ENCODE assay signal across 9 cellular contexts in the genomic region with DNA sequence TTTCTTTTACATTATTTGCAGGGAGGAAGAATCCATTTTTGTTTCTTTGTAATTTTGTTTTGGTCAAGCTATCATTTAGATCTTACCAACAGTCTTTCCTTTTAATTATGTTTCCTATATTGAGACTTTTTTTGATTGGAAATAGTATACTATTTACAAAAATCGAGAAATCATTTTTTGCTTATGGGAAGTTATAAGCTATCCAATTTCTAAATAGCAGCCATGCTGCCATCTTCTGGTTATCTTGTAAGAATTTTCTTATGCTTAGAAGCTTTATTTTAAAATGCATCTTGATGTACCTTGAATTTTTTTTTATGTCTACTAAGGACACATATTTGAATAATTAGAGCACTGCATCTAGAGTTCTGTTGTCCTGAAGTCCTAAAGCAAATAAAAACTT.
DNase-seq lines count a peak whose midpoint lies in the region; ATAC-seq and TF ChIP-seq lines count a peak whose summit lies in the region.
"Had no signal": no experiment of that assay in that cellular context is flagged by ENCODE, and none has a peak within 500 bp of the region (broad histone marks: within the 10 kb centered on the region; RNA-seq: fewer than 3 reads in every experiment).

No MANE protein-coding gene starts in this region.

- CTCF ChIA-PET in activated CD8-positive, alpha-beta T cell treated with anti-CD3 and anti-CD28 coated beads, Interleukin-2, amount 10 ng/mL, durations not matched to agents 7 days and 5 days (lab: Charles Lee), result interaction anchor here (1.4 kb wide), 2 partner anchors 9 to 184 kb away, joined by 5 read pairs; no protein-coding TSS in a partner anchor
- CTCF ChIA-PET in Caco-2 (lab: Charles Lee), result interaction anchor here (1.1 kb wide), 1 partner anchor 151 kb away, joined by 11 read pairs; no protein-coding TSS in a partner anchor

- H3K36me3 ChIP-seq in RWPE2 (ENCODE audit: low read depth) (no peaks in the 10 kb centered on the region), Caco-2 (ENCODE audit: control insufficient read depth, insufficient read depth, low read length) (no peaks in the 10 kb centered on the region)

- no peaks in the 10 kb centered on the region for H3K4me1 Mint-ChIP-seq in HFFc6 (ENCODE audit: low read depth)
- no peaks in the 10 kb centered on the region for H3K4me1 Mint-ChIP-seq in activated CD8-positive, alpha-beta T cell treated with anti-CD3 and anti-CD28 coated beads, Interleukin-2, amount 10 ng/mL, durations not matched to agents 7 days and 5 days (ENCODE audit: low read depth)
- H3K4me1 Mint-ChIP-seq in Caco-2 (ENCODE audit: low read depth, unreplicated experiment), result no peaks in the 10 kb centered on the region
- H3K4me1 Mint-ChIP-seq: CD8-positive, alpha-beta memory T cell had no signal

- H3K36me3 Mint-ChIP-seq in HFFc6 (ENCODE audit: low read depth), result no peaks in the 10 kb centered on the region
- H3K36me3 Mint-ChIP-seq in activated CD8-positive, alpha-beta T cell treated with anti-CD3 and anti-CD28 coated beads, Interleukin-2, amount 10 ng/mL, durations not matched to agents 7 days and 5 days (ENCODE audit: low read depth), result no peaks in the 10 kb centered on the region
- no peaks in the 10 kb centered on the region for H3K36me3 Mint-ChIP-seq in Caco-2 (ENCODE audit: insufficient read depth, unreplicated experiment)
- H3K36me3 Mint-ChIP-seq: CD8-positive, alpha-beta memory T cell had no signal

- no peaks in the 10 kb centered on the region for H3K27me3 Mint-ChIP-seq in HFFc6 (ENCODE audit: insufficient read depth)
- no peaks in the 10 kb centered on the region for H3K27me3 Mint-ChIP-seq in activated CD8-positive, alpha-beta T cell treated with anti-CD3 and anti-CD28 coated beads, Interleukin-2, amount 10 ng/mL, durations not matched to agents 7 days and 5 days (ENCODE audit: low read depth)
- H3K27me3 Mint-ChIP-seq in Caco-2 (ENCODE audit: insufficient read depth, unreplicated experiment), result no peaks in the 10 kb centered on the region
- H3K27me3 Mint-ChIP-seq: CD8-positive, alpha-beta memory T cell had no signal

- no peak for DNase-seq in HFFc6
- no peak for DNase-seq in RWPE2 (ENCODE audit: low spot score)
- peak; percentile 8 for DNase-seq in fibroblast of the aortic adventitia (ENCODE audit: low read depth)
- DNase-seq in activated CD8-positive, alpha-beta T cell treated with anti-CD3 and anti-CD28 coated beads, Interleukin-2, amount 10 ng/mL, durations not matched to agents 7 days and 5 days, result no peak
- DNase-seq in Caco-2, result no peak
- DNase-seq in stimulated activated CD4-positive, alpha-beta T cell treated with anti-CD3 and anti-CD28 coated beads, Interleukin-4, amount 100 ng/mL, for 1 hour, result no peak
- DNase-seq: CD8-positive, alpha-beta memory T cell had no signal

- no peak overlapping the region for H3K27ac ChIP-seq in 22Rv1
- H3K27ac ChIP-seq in RWPE2 (ENCODE audit: poor library complexity, severe bottlenecking), result no peak overlapping the region

- H3K9me3 Mint-ChIP-seq in HFFc6 (peaks cover 11% of the 10 kb centered on the region), Caco-2 (ENCODE audit: unreplicated experiment) (no peaks in the 10 kb centered on the region)
- no peaks in the 10 kb centered on the region for H3K9me3 Mint-ChIP-seq in activated CD8-positive, alpha-beta T cell treated with anti-CD3 and anti-CD28 coated beads, Interleukin-2, amount 10 ng/mL, durations not matched to agents 7 days and 5 days (ENCODE audit: insufficient read depth)

- intact Hi-C loops in Caco-2 (cut with micrococcal nuclease; ENCODE audit: unreplicated experiment), result loop anchor here (5.0 kb wide), 1 partner anchor 151 kb away; no protein-coding TSS in a partner anchor

- TF ChIP-seq CTCF in 22Rv1 (IDR thresholded peaks at IDR 0.05) (peak; percentile 66), HFFc6 (IDR thresholded peaks at IDR 0.05) (peak; percentile 26; the same call in 1 of the 2 replicates), RWPE2 (IDR thresholded peaks at IDR 0.05; ENCODE audit: poor library complexity, severe bottlenecking) (peak; percentile 44), fibroblast of the aortic adventitia (IDR thresholded peaks at IDR 0.05; ENCODE audit: insufficient read depth, low read length) (no peak), Caco-2 (IDR thresholded peaks at IDR 0.05; ENCODE audit: insufficient read depth in 1 of 2, low read depth in 1 of 2, low read length in 1 of 2, severe bottlenecking in 1 of 2, unreplicated experiment in 1 of 2) (no peak)

- H3K4me3 ChIP-seq in RWPE2 (ENCODE audit: severe bottlenecking) (no peak overlapping the region), fibroblast of the aortic adventitia (ENCODE audit: low read depth, low read length) (no peak overlapping the region), Caco-2 (ENCODE audit: low read depth, low read length) (no peak overlapping the region)

- no peak overlapping the region for H3K4me3 Mint-ChIP-seq in HFFc6
- H3K4me3 Mint-ChIP-seq in activated CD8-positive, alpha-beta T cell treated with anti-CD3 and anti-CD28 coated beads, Interleukin-2, amount 10 ng/mL, durations not matched to agents 7 days and 5 days, result no peak overlapping the region
- no peak overlapping the region for H3K4me3 Mint-ChIP-seq in Caco-2 (ENCODE audit: unreplicated experiment)
- H3K4me3 Mint-ChIP-seq: CD8-positive, alpha-beta memory T cell had no signal

- H3K4me1 ChIP-seq in RWPE2 (ENCODE audit: insufficient read depth, poor library complexity, severe bottlenecking) (no peaks in the 10 kb centered on the region), Caco-2 (no peaks in the 10 kb centered on the region)

- no peak overlapping the region for H3K27ac Mint-ChIP-seq in HFFc6
- no peak overlapping the region for H3K27ac Mint-ChIP-seq in activated CD8-positive, alpha-beta T cell treated with anti-CD3 and anti-CD28 coated beads, Interleukin-2, amount 10 ng/mL, durations not matched to agents 7 days and 5 days
- no peak overlapping the region for H3K27ac Mint-ChIP-seq in Caco-2 (ENCODE audit: unreplicated experiment)
- H3K27ac Mint-ChIP-seq: CD8-positive, alpha-beta memory T cell had no signal

- H3K27me3 ChIP-seq in RWPE2 (ENCODE audit: insufficient read depth, poor library complexity, severe bottlenecking) (no peaks in the 10 kb centered on the region), Caco-2 (replicated peaks; ENCODE audit: control insufficient read depth, insufficient read depth, low read length) (no peaks in the 10 kb centered on the region)

- no TSS peak for BruUV-seq in Caco-2 (replicated peaks; lab: Mats Ljungman, UMichigan)

- ATAC-seq in RWPE2 (ENCODE audit: low read depth) (no peak), HG03354 (IDR thresholded peaks at IDR 0.05; ENCODE audit: poor library complexity, severe bottlenecking, unreplicated experiment) (no peak)
- ATAC-seq in activated CD8-positive, alpha-beta T cell treated with anti-CD3 and anti-CD28 coated beads, Interleukin-2, amount 10 ng/mL, durations not matched to agents 7 days and 5 days, result no peak

- H3K9me3 ChIP-seq in RWPE2 (ENCODE audit: severe bottlenecking) (no peaks in the 10 kb centered on the region), Caco-2 (no peaks in the 10 kb centered on the region)

- POLR2A ChIA-PET in activated CD8-positive, alpha-beta T cell treated with anti-CD3 and anti-CD28 coated beads, Interleukin-2, amount 10 ng/mL, durations not matched to agents 7 days and 5 days (lab: Charles Lee), result no interaction called here
- POLR2A ChIA-PET in Caco-2 (lab: Charles Lee), result no interaction called here

Comparison
In these comparisons a context has a peak if more than half of its experiments do, and no peak if none do; other contexts are left out.
1. CTCF ChIP-seq: peak in 22Rv1 (single experiment), HFFc6 (single experiment) and RWPE2 (single experiment); none in fibroblast of the aortic adventitia (single experiment) and Caco-2 (0 of 2).